ENCODE assay signal across 8 cellular contexts in the genomic region with DNA sequence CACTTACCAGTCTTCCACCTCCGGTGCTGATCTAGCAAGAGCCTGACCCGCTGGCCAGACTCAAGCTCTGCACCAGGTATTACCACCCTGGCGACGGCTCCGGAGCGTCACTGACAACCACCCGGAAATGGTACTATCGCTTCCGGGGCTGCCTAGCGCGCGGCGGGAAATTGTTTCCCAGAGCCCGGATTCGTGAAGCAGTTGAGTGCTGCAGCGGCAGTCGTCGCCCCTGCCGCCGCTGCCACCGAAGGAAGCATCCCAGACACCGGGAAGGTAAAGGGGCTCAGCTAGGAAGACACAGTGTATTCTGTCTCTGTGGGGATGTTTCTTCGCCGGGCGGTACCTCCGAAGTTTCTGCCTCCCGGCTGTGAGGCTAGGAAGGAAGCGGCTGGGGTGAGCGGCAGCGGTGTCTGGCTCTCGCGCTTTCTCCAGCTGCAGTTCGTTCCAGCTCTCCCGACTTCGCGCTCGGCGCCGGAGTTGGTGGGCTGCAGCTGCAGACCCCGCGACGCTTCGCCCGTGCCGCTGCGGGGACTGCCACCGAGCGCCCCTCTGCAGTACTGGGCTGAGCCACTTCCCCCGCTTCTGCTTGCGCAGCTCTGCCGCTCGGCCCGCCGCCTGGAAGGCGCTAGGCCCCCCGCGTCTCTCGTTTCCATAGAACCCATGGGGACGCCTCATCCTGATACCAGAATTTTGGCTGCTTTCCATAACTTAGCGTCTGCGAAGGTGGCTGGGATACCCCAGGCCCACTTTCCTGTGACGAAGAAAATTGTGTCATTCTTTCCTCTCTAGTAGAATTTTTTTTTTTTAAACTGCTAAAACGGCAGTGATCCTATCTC. TPM values are rescaled to one million over a fixed set of nuclear protein-coding genes. Genes with fewer than 3 reads are reported as not detected.
DNase-seq lines count a peak whose midpoint lies in the region; ATAC-seq and TF ChIP-seq lines count a peak whose summit lies in the region.

A gene with protein sequence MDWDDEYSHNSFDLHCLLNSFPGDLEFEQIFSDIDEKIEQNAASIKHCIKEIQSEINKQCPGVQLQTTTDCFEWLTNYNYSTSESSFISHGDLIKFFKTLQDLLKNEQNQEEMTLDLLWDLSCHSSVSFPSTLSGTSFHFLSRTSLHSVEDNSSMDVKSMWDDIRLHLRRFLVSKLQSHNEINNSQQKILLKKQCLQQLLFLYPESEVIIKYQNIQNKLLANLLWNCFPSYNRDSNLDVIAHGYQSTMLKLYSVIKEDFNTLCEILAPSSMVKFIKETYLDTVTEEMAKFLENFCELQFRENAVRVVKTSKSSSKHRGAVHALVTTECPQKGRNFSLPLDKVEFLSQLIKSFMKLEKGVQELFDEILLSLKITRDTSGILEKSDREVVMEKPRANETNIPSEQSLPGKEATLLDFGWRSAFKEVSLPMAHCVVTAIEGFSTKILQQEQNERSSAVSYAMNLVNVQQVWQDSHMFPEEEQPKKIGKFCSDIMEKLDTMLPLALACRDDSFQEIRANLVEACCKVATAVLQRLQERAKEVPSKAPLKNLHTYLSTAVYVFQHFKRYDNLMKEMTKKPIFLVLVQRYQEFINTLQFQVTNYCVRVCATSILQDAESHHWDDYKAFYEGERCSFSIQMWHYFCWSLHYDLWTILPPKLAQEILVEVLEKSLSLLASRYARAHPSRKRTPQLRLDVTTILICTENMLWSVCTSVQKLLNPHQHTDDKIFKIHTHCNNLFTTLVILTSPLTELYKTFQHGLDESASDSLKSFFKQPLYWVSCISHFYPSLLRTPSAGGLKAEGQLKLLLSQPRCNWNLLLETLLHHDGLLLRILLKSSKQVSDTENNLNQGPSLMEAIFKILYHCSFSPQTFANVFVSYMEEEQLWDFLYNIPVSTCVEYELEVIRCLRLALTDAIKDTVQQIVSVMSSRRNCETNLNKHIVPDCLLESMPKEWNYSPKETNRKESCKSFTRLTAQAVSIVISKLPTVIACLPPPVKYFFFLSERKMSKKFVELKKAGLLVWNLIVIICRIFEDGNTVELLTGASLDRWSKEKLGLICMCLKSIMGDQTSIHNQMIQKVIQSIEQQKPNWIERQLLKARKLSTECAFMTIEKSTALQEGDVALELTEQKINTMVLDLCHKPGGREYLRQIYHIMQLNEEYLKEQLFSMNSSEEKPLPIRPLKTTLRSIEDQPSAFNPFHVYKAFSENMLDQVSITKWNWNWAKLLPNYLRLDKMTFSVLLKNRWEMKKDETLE (N-terminal part only) (minus strand): TSS at position 112 of the 836 bp plus-strand sequence. CDS start 81,478 bp downstream, outside the sequence.
A gene (plus strand): TSS at position 177 of the 836 bp plus-strand sequence. CDS start 10,142 bp downstream, outside the sequence.

- TF ChIP-seq CTCF in GM12872 (IDR thresholded peaks at IDR 0.05; ENCODE audit: insufficient read depth, low read depth, low read length), result 0 out of 3 replicates have a peak, but pooled peaks have one; percentile 15
- no peak for TF ChIP-seq CTCF in adrenal gland (IDR thresholded peaks at IDR 0.05)
- TF ChIP-seq CTCF in upper lobe of left lung (IDR thresholded peaks at IDR 0.05), result no peak

- H3K4me3 ChIP-seq in adrenal gland (peak within 1 kb of the TSS; percentile 43 to 98 (median 72)), upper lobe of left lung (peak within 1 kb of the TSS; percentile 62 to 94 (median 84))

- peak in 1 of 2 donors; percentile 46 for TF ChIP-seq POLR2A in adrenal gland (IDR thresholded peaks at IDR 0.05)
- TF ChIP-seq POLR2A in upper lobe of left lung (IDR thresholded peaks at IDR 0.05), result peak in 2 of 4 donors; percentile 33 to 50

- H3K4me1 ChIP-seq in adrenal gland (replicated peaks in 1 of 2) (peaks cover 8 to 18% of the 10 kb centered on the region in 2 donors), upper lobe of left lung (peaks cover 14 to 26% (median 19%) of the 10 kb centered on the region in 4 donors)

- peak within 1 kb of the TSS; percentile 54 to 93 (median 72) for H3K27ac ChIP-seq in adrenal gland
- peak within 1 kb of the TSS; percentile 79 to 90 (median 84) for H3K27ac ChIP-seq in upper lobe of left lung

- intact Hi-C loops in adrenal gland (cut with DNase I), result no loop called here
- intact Hi-C loops in left cardiac atrium (cut with DNase I), result no loop called here
- intact Hi-C loops in posterior cingulate gyrus (cut with DNase I), result no loop called here

- ATAC-seq in HG02759 (IDR thresholded peaks at IDR 0.05; ENCODE audit: unreplicated experiment) (peak; percentile 96), left cardiac atrium (peak; percentile 98 to 99), upper lobe of left lung (ENCODE audit: low FRiP score in 2 of 2) (peak; percentile 98)

- WGBS in adrenal gland, 4 donors, result 0 to 1% (median 0%) methylated on average over 16 to 63 of the region's 63 CpGs
- 0 to 1% methylated on average over 12 to 52 of the region's 63 CpGs for WGBS in upper lobe of left lung, 2 donors

- H3K9me3 ChIP-seq in adrenal gland (replicated peaks in 1 of 3) (no peaks in the 10 kb centered on the region), upper lobe of left lung (no peaks in the 10 kb centered on the region)

- H3K36me3 ChIP-seq in adrenal gland (replicated peaks in 1 of 2), result no peaks in the 10 kb centered on the region
- H3K36me3 ChIP-seq in upper lobe of left lung, result no peaks in the 10 kb centered on the region

- TF ChIP-seq EP300 in upper lobe of left lung (IDR thresholded peaks at IDR 0.05), result no peak

- DNase-seq in NCI-H1417 (lab: John Stamatoyannopoulos, UW), result peak; percentile 80 to 90 (median 89)
- DNase-seq in SW 1271 (lab: John Stamatoyannopoulos, UW), result peak; percentile 53 to 94
- peak; percentile 88 to 96 (median 91) for DNase-seq in adrenal gland
- peak; percentile 90 for DNase-seq in left cardiac atrium
- DNase-seq in posterior cingulate gyrus, result peak; percentile 84 to 99 (median 92)
- DNase-seq in upper lobe of left lung, result peak; percentile 92 to 93

- H3K27me3 ChIP-seq in adrenal gland (no peaks in the 10 kb centered on the region), upper lobe of left lung (no peaks in the 10 kb centered on the region)

RNA-seq across cellular contexts. Expression of the first gene that starts in this region (rescaled TPM):
- total RNA-seq in adrenal gland (1 to 10 TPM; 2.9 to 9.3 (median 3.8) TPM), left cardiac atrium (1 to 10 TPM; 2.2 to 3.0 TPM), upper lobe of left lung (10 to 100 TPM in 2 of 6 donors, 1 to 10 TPM in 4; 3.8 to 19.1 (median 6.6) TPM)
- polyA plus RNA-seq in adrenal gland, result 1 to 10 TPM in 1 of 3 donors, under 1 TPM in 2; 0.34 to 1.9 (median 0.64) TPM

RNA-seq across cellular contexts. Expression of the second gene that starts in this region (rescaled TPM):
- total RNA-seq in adrenal gland (1 to 10 TPM; 1.3 to 5.1 (median 3.4) TPM), left cardiac atrium (1 to 10 TPM; 4.3 to 4.8 TPM), upper lobe of left lung (10 to 100 TPM in 2 of 6 donors, 1 to 10 TPM in 4; 4.3 to 19.9 (median 8.2) TPM)
- polyA plus RNA-seq in adrenal gland, result 1 to 10 TPM; 2.8 to 4.3 (median 2.9) TPM

Comparison
In these comparisons a context has a peak if more than half of its experiments do, and no peak if none do; other contexts are left out.
1. Peak in every context shown above with its lines: DNase-seq, ATAC-seq, H3K4me3 ChIP-seq and H3K27ac ChIP-seq.